In the genomic region with DNA sequence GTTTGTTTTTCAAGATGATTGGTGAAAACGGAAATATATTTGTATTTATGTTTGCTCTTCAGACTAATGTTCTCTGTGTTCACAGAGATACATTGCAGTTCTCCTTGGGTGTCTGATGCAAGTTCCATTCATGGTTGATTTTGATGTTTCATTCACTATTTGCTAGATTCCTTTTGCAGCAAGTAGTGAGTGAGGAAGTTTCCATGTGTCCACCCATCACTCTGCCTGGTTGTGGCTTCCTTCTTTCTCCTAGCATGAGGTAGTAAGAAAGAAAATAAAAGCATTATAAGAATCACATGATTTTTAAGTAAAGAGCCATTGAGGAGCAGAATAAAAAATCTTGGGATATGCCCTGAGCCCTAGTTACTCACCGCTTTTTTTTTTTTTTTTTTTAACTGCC, we compare ENCODE assay signal across 24 cellular contexts. TPM values are rescaled to one million over a fixed set of nuclear protein-coding genes. Genes with fewer than 3 reads are reported as not detected.
"Had no signal": no experiment of that assay in that cellular context is flagged by ENCODE, and none has a peak within 500 bp of the region (broad histone marks: within the 10 kb centered on the region; RNA-seq: fewer than 3 reads in every experiment).

No MANE protein-coding gene starts in this region.

- DNase-seq: activated B cell treated with CpG ODN at 0.5 μM for 24 hours; activated CD4-positive, alpha-beta T cell treated with anti-CD3 and anti-CD28 coated beads for 36 hours; activated CD4-positive, alpha-beta T cell treated with anti-CD3 and anti-CD28 coated beads, Interleukin-2, amount 50 U/mL, for 4 hours; activated CD8-positive, alpha-beta memory T cell treated with anti-CD3 and anti-CD28 coated beads for 24 hours; activated CD8-positive, alpha-beta memory T cell treated with anti-CD3 and anti-CD28 coated beads, Interleukin-2, amount 50 U/mL, for 4 hours; activated naive CD4-positive, alpha-beta T cell; activated T-cell treated with anti-CD3 and anti-CD28 coated beads, Interleukin-2, amount 50 U/mL, for 24 hours; brain microvascular endothelial cell; caudate nucleus; effector CD8-positive, alpha-beta T cell; foreskin keratinocyte; immature natural killer cell; left ventricle myocardium inferior; mammary epithelial cell; pancreas; right cardiac atrium; stimulated activated CD4-positive, alpha-beta T cell treated with anti-CD3 and anti-CD28 coated beads, Interleukin-4, amount 100 ng/mL, for 24 hours; stimulated activated naive CD4-positive, alpha-beta T cell treated with Interleukin-2 at 50 U/mL for 16 hours; substantia nigra; tibial artery had no signal

- H3K4me1 ChIP-seq: adrenal gland, pancreas had no signal

- H3K4me3 ChIP-seq: adrenal gland, ascending aorta, hepatocyte, left ventricle myocardium inferior, pancreas, tibial artery had no signal

- H3K4me2 ChIP-seq: hepatocyte had no signal

- H3K27me3 ChIP-seq: adrenal gland, ascending aorta, brain microvascular endothelial cell, foreskin keratinocyte, hepatocyte, pancreas, tibial artery had no signal

- H3K36me3 ChIP-seq: adrenal gland, ascending aorta, brain microvascular endothelial cell, neutrophil, pancreas, tibial artery had no signal

- ATAC-seq: activated CD4-positive, alpha-beta T cell treated with anti-CD3 and anti-CD28 coated beads for 36 hours; foreskin keratinocyte had no signal

- H3K27ac ChIP-seq: adrenal gland, ascending aorta, brain microvascular endothelial cell, foreskin keratinocyte, hepatocyte, left ventricle myocardium inferior, neutrophil, pancreas, tibial artery had no signal

RNA-seq across cellular contexts. Expression of a gene that starts 8.6 kb away (rescaled TPM):
- polyA plus RNA-seq: immature natural killer cell had no signal
